24 cellular contexts compared by ENCODE assay signal in genomic region chr6:153858529-153858928, GRCh38.
DNase-seq lines count a peak whose midpoint lies in the region; ATAC-seq and TF ChIP-seq lines count a peak whose summit lies in the region.
"Had no signal": no experiment of that assay in that cellular context is flagged by ENCODE, and none has a peak within 500 bp of the region (broad histone marks: within the 10 kb centered on the region; RNA-seq: fewer than 3 reads in every experiment).

No MANE protein-coding gene starts in this region.

- peak; percentile 5 for DNase-seq in KBM-7
- DNase-seq in epidermal melanocyte (ENCODE audit: insufficient read length, low spot score), result no peak
- DNase-seq in DMS 273 treated with DMSO at 0.1 percent for 48 hours (lab: John Stamatoyannopoulos, UW), result no peak
- DNase-seq: activated B cell treated with CpG ODN at 0.5 μM for 24 hours; activated CD8-positive, alpha-beta T cell treated with anti-CD3 and anti-CD28 coated beads, Interleukin-2, amount 10 ng/mL, durations not matched to agents 7 days and 5 days; activated naive CD4-positive, alpha-beta T cell treated with anti-CD3 and anti-CD28 coated beads, Interleukin-2, amount 50 U/mL, for 16 hours; activated T-cell treated with anti-CD3 and anti-CD28 coated beads, Interleukin-2, amount 50 U/mL, for 4 hours; effector CD4-positive, alpha-beta T cell; gastrocnemius medialis; H7; KG1; NCI-H1048; NCI-H187 treated with DMSO at 0.1 percent for 48 hours; NCI-H748 treated with DMSO at 0.1 percent for 48 hours; nucleus accumbens; stimulated activated CD4-positive, alpha-beta T cell treated with anti-CD3 and anti-CD28 coated beads, Interleukin-2, amount 100 ng/mL, for 24 hours; stimulated activated naive CD4-positive, alpha-beta T cell treated with Interleukin-2 at 50 U/mL for 16 hours had no signal

- no peaks in the 10 kb centered on the region for H3K36me3 ChIP-seq in BLaER1
- H3K36me3 ChIP-seq: esophagus muscularis mucosa, gastrocnemius medialis had no signal

- no peaks in the 10 kb centered on the region for H3K27me3 ChIP-seq in BLaER1
- H3K27me3 ChIP-seq: esophagus muscularis mucosa, gastrocnemius medialis had no signal

- peaks cover 79% of the 10 kb centered on the region for H3K9me3 ChIP-seq in BLaER1
- H3K9me3 ChIP-seq: esophagus muscularis mucosa, gastrocnemius medialis had no signal

- ATAC-seq in GM18907 (IDR thresholded peaks at IDR 0.05; ENCODE audit: unreplicated experiment) (peak; percentile 82), HG02938 (IDR thresholded peaks at IDR 0.05; ENCODE audit: unreplicated experiment) (peak; percentile 93), GM21825 (IDR thresholded peaks at IDR 0.05; ENCODE audit: unreplicated experiment) (no peak), SK-N-SH treated with all-trans-retinoic acid at 6 μM for 48 hours (no peak)
- ATAC-seq: activated CD8-positive, alpha-beta T cell treated with anti-CD3 and anti-CD28 coated beads, Interleukin-2, amount 10 ng/mL, durations not matched to agents 7 days and 5 days; activated T-cell treated with anti-CD3 and anti-CD28 coated beads, Interleukin-2, amount 50 U/mL, for 4 hours; gastrocnemius medialis had no signal

- in situ Hi-C loops in KBM-7 (cut with MboI; ENCODE audit: low pct_unique_long_range_greater_than_20kb, low sequenced_read_pairs), result no loop called here

- H3K9ac ChIP-seq in BLaER1, result no peak overlapping the region

- H4K20me1 ChIP-seq in BLaER1, result no peaks in the 10 kb centered on the region

- H3K4me3 ChIP-seq in BLaER1, result peak overlapping the region; percentile 31; the same call in 1 of the 2 replicates
- H3K4me3 ChIP-seq: esophagus muscularis mucosa, gastrocnemius medialis, skin epidermis had no signal

- H3K27ac ChIP-seq in BLaER1, result 0 out of 2 replicates have a peak overlapping the region, but pooled peaks have one; percentile 3
- H3K27ac ChIP-seq: esophagus muscularis mucosa, gastrocnemius medialis, skin epidermis had no signal

- H3K4me2 ChIP-seq in BLaER1, result peak overlapping the region; percentile 41

- H3K4me1 ChIP-seq in BLaER1, result peaks cover 9% of the 10 kb centered on the region
- H3K4me1 ChIP-seq: esophagus muscularis mucosa, gastrocnemius medialis had no signal

TF ChIP-seq in SK-N-SH treated with all-trans-retinoic acid at 6 μM for 48 hours, 23 proteins besides CTCF, POLR2A, EP300 and RAD21:
- TF ChIP-seq ZNF565 (CRISPR knock-in tag; conservative IDR thresholded peaks at IDR 0.05; ENCODE audit: low read depth) (no peak), ESRRG (CRISPR knock-in tag; IDR thresholded peaks at IDR 0.05) (no peak), ZFP3 (CRISPR knock-in tag; IDR thresholded peaks at IDR 0.05) (no peak), ARNTL (CRISPR knock-in tag; IDR thresholded peaks at IDR 0.05; ENCODE audit: borderline replicate concordance, low read depth) (no peak), POU6F1 (CRISPR knock-in tag; IDR thresholded peaks at IDR 0.05; ENCODE audit: borderline replicate concordance, low read depth) (no peak), CREB5 (CRISPR knock-in tag; IDR thresholded peaks at IDR 0.05; ENCODE audit: low read depth) (no peak), TOX (CRISPR knock-in tag; IDR thresholded peaks at IDR 0.05; ENCODE audit: borderline replicate concordance) (no peak), BACH2 (CRISPR knock-in tag; IDR thresholded peaks at IDR 0.05; ENCODE audit: borderline replicate concordance) (no peak), ZC3H10 (CRISPR knock-in tag; IDR thresholded peaks at IDR 0.05) (no peak), ZNF8 (CRISPR knock-in tag; IDR thresholded peaks at IDR 0.05) (no peak), PPARA (CRISPR knock-in tag; IDR thresholded peaks at IDR 0.05; ENCODE audit: borderline replicate concordance) (no peak), TCF4 (CRISPR knock-in tag; IDR thresholded peaks at IDR 0.05; ENCODE audit: borderline replicate concordance) (no peak), OSR1 (CRISPR knock-in tag; IDR thresholded peaks at IDR 0.05) (no peak), RARB (CRISPR knock-in tag; IDR thresholded peaks at IDR 0.05) (no peak), CSDC2 (CRISPR knock-in tag; IDR thresholded peaks at IDR 0.05) (no peak), PATZ1 (CRISPR knock-in tag; IDR thresholded peaks at IDR 0.05; ENCODE audit: borderline replicate concordance) (no peak), CSRNP3 (CRISPR knock-in tag; IDR thresholded peaks at IDR 0.05) (no peak), ZNF70 (CRISPR knock-in tag; IDR thresholded peaks at IDR 0.05) (no peak)

Comparison
In these comparisons a context has a peak if more than half of its experiments do, and no peak if none do; other contexts are left out.
1. ATAC-seq: peak in GM18907 (single experiment) and HG02938 (single experiment); none in GM21825 (single experiment) and SK-N-SH treated with all-trans-retinoic acid at 6 μM for 48 hours (single experiment).